Comparison of ENCODE assay signal across 10 cellular contexts in genomic region chr9:135886147-135886981, GRCh38. TPM values are rescaled to one million over a fixed set of nuclear protein-coding genes. Genes with fewer than 3 reads are reported as not detected.
DNase-seq lines count a peak whose midpoint lies in the region; ATAC-seq and TF ChIP-seq lines count a peak whose summit lies in the region.
"Had no signal": no experiment of that assay in that cellular context is flagged by ENCODE, and none has a peak within 500 bp of the region (broad histone marks: within the 10 kb centered on the region; RNA-seq: fewer than 3 reads in every experiment).

No MANE protein-coding gene starts in this region.

- H3K4me3 Mint-ChIP-seq in CD8-positive, alpha-beta T cell: peak overlapping the region; percentile 77
- H3K4me3 Mint-ChIP-seq in dendritic cell treated with granulocyte-macrophage colony-stimulating factor and Interleukin-4, amounts not matched to agents 40 ng/mL and 50 ng/mL, for 4 days: peak overlapping the region; percentile 69
- no peak overlapping the region for H3K4me3 Mint-ChIP-seq in neural progenitor cell

- CTCF ChIA-PET in CD8-positive, alpha-beta T cell (lab: Charles Lee): no interaction called here
- CTCF ChIA-PET in GM10248 (lab: Yijun Ruan, JAX): interaction anchor here (1.4 kb wide), 1 partner anchor 21 kb away, joined by 4 read pairs; no protein-coding TSS in a partner anchor

- no peak for ATAC-seq in CD8-positive, alpha-beta T cell
- ATAC-seq in RWPE2 (ENCODE audit: low read depth) (peak; percentile 30; the same call in 2 of the 3 replicates), GM19023 (IDR thresholded peaks at IDR 0.05; ENCODE audit: unreplicated experiment) (no peak)

- no peaks in the 10 kb centered on the region for H3K9me3 Mint-ChIP-seq in CD8-positive, alpha-beta T cell
- H3K9me3 Mint-ChIP-seq in dendritic cell treated with granulocyte-macrophage colony-stimulating factor and Interleukin-4, amounts not matched to agents 40 ng/mL and 50 ng/mL, for 4 days: no peaks in the 10 kb centered on the region
- no peaks in the 10 kb centered on the region for H3K9me3 Mint-ChIP-seq in neural progenitor cell

- no peak overlapping the region for H3K27ac ChIP-seq in CD8-positive, alpha-beta T cell (ENCODE audit: low read depth, low read length)
- peak overlapping the region; percentile 30 for H3K27ac ChIP-seq in RWPE2 (ENCODE audit: poor library complexity, severe bottlenecking)
- no peak overlapping the region for H3K27ac ChIP-seq in neural progenitor cell

- H3K36me3 Mint-ChIP-seq in CD8-positive, alpha-beta T cell: peaks cover 18% of the 10 kb centered on the region
- peaks cover 23% of the 10 kb centered on the region for H3K36me3 Mint-ChIP-seq in dendritic cell treated with granulocyte-macrophage colony-stimulating factor and Interleukin-4, amounts not matched to agents 40 ng/mL and 50 ng/mL, for 4 days (ENCODE audit: low read depth)
- H3K36me3 Mint-ChIP-seq in neural progenitor cell: peaks cover 8% of the 10 kb centered on the region

- H3K4me2 ChIP-seq in neural progenitor cell: no peak overlapping the region

- H3K27ac Mint-ChIP-seq in CD8-positive, alpha-beta T cell: peak overlapping the region; percentile 96
- peak overlapping the region; percentile 91 for H3K27ac Mint-ChIP-seq in dendritic cell treated with granulocyte-macrophage colony-stimulating factor and Interleukin-4, amounts not matched to agents 40 ng/mL and 50 ng/mL, for 4 days
- H3K27ac Mint-ChIP-seq in neural progenitor cell: peak overlapping the region; percentile 61

- H3F3A ChIP-seq in neural progenitor cell (ENCODE audit: low read depth): peaks cover 5% of the 10 kb centered on the region

- no peak overlapping the region for H3K4me3 ChIP-seq in CD8-positive, alpha-beta T cell (ENCODE audit: low read depth, low read length)
- no peak overlapping the region for H3K4me3 ChIP-seq in RWPE2 (ENCODE audit: severe bottlenecking)
- no peak overlapping the region for H3K4me3 ChIP-seq in neural progenitor cell

- no peak overlapping the region for H2AFZ ChIP-seq in neural progenitor cell (replicated peaks)

- no peak for DNase-seq in CD8-positive, alpha-beta T cell
- DNase-seq in RWPE2 (ENCODE audit: low spot score): peak; percentile 52
- DNase-seq in neural progenitor cell (ENCODE audit: low spot score): no peak
- DNase-seq in GM10248 (ENCODE audit: extremely low spot score): no peak
- no peak for DNase-seq in NCI-H748 (lab: John Stamatoyannopoulos, UW; ENCODE audit: unreplicated experiment)
- no peak for DNase-seq in RPMI8226
- DNase-seq: GOT3, NCI-H524 had no signal

- no peaks in the 10 kb centered on the region for H3K27me3 ChIP-seq in CD8-positive, alpha-beta T cell (ENCODE audit: insufficient read depth, low read length)
- no peaks in the 10 kb centered on the region for H3K27me3 ChIP-seq in RWPE2 (ENCODE audit: insufficient read depth, poor library complexity, severe bottlenecking)
- no peaks in the 10 kb centered on the region for H3K27me3 ChIP-seq in neural progenitor cell

- intact Hi-C loops in CD8-positive, alpha-beta T cell (cut with DNase I, micrococcal nuclease): loop anchor here (2.0 to 5.0 kb wide), 2 partner anchors 22 to 76 kb away; partner anchors contain the start of gene UBAC1 (in 1 of the 2)
- intact Hi-C loops in dendritic cell treated with granulocyte-macrophage colony-stimulating factor and Interleukin-4, amounts not matched to agents 40 ng/mL and 50 ng/mL, for 4 days (cut with micrococcal nuclease): no loop called here

- H3K36me3 ChIP-seq in CD8-positive, alpha-beta T cell (ENCODE audit: insufficient read depth, low read length): no peaks in the 10 kb centered on the region
- H3K36me3 ChIP-seq in RWPE2 (ENCODE audit: low read depth) (0 out of 2 replicates have a peak, but pooled peaks cover 3% of the 10 kb centered on the region), neural progenitor cell (no peaks in the 10 kb centered on the region)

- no peak for TF ChIP-seq CTCF in CD8-positive, alpha-beta T cell (IDR thresholded peaks at IDR 0.05)
- TF ChIP-seq CTCF in RWPE2 (IDR thresholded peaks at IDR 0.05; ENCODE audit: poor library complexity, severe bottlenecking) (no peak), neural progenitor cell (IDR thresholded peaks at IDR 0.05) (no peak), GM10248 (IDR thresholded peaks at IDR 0.05; ENCODE audit: control extremely low read depth, extremely low read depth, low read depth, missing control alignments) (no peak)

- H4K20me1 ChIP-seq in neural progenitor cell (ENCODE audit: low read depth): peaks cover 100% of the 10 kb centered on the region

- no peaks in the 10 kb centered on the region for H3K27me3 Mint-ChIP-seq in CD8-positive, alpha-beta T cell (ENCODE audit: low read depth)
- no peaks in the 10 kb centered on the region for H3K27me3 Mint-ChIP-seq in dendritic cell treated with granulocyte-macrophage colony-stimulating factor and Interleukin-4, amounts not matched to agents 40 ng/mL and 50 ng/mL, for 4 days
- peaks cover 3% of the 10 kb centered on the region for H3K27me3 Mint-ChIP-seq in neural progenitor cell (ENCODE audit: insufficient read depth, low read depth)

- POLR2A ChIA-PET in CD8-positive, alpha-beta T cell (lab: Charles Lee): no interaction called here
- POLR2A ChIA-PET in GM10248 (lab: Yijun Ruan, JAX): no interaction called here

- H3K79me2 ChIP-seq in neural progenitor cell (ENCODE audit: low read depth): peaks cover 100% of the 10 kb centered on the region

- no peak overlapping the region for H3K9ac ChIP-seq in neural progenitor cell

- H3K4me1 Mint-ChIP-seq in CD8-positive, alpha-beta T cell (ENCODE audit: low read depth): peaks cover 70% of the 10 kb centered on the region
- peaks cover 97% of the 10 kb centered on the region for H3K4me1 Mint-ChIP-seq in dendritic cell treated with granulocyte-macrophage colony-stimulating factor and Interleukin-4, amounts not matched to agents 40 ng/mL and 50 ng/mL, for 4 days (ENCODE audit: low read depth)
- peaks cover 69% of the 10 kb centered on the region for H3K4me1 Mint-ChIP-seq in neural progenitor cell

- peaks cover 36% of the 10 kb centered on the region for H3K4me1 ChIP-seq in CD8-positive, alpha-beta T cell (ENCODE audit: insufficient read depth, low read length)
- peaks cover 53% of the 10 kb centered on the region for H3K4me1 ChIP-seq in RWPE2 (ENCODE audit: insufficient read depth, poor library complexity, severe bottlenecking)
- peaks cover 21% of the 10 kb centered on the region for H3K4me1 ChIP-seq in neural progenitor cell

- no peaks in the 10 kb centered on the region for H3K9me3 ChIP-seq in CD8-positive, alpha-beta T cell (ENCODE audit: low read length)
- H3K9me3 ChIP-seq in RWPE2 (ENCODE audit: severe bottlenecking) (no peaks in the 10 kb centered on the region), neural progenitor cell (ENCODE audit: low read depth) (no peaks in the 10 kb centered on the region)

RNA-seq across cellular contexts. Expression of gene CAMSAP1, which starts 21.0 kb away (rescaled TPM):
- total RNA-seq in CD8-positive, alpha-beta T cell: 10 to 100 TPM; 16.4 to 20.8 TPM
- total RNA-seq in neural progenitor cell (ENCODE audit: low replicate concordance): 39.3 and 44.9 TPM in 2 replicates
